In genomic region chr7:22549667-22550513, GRCh38 we compare ENCODE assay signal across 9 cellular contexts. TPM values are rescaled to one million over a fixed set of nuclear protein-coding genes. Genes with fewer than 3 reads are reported as not detected.
DNase-seq lines count a peak whose midpoint lies in the region; ATAC-seq and TF ChIP-seq lines count a peak whose summit lies in the region.
"Had no signal": no experiment of that assay in that cellular context is flagged by ENCODE, and none has a peak within 500 bp of the region (broad histone marks: within the 10 kb centered on the region; RNA-seq: fewer than 3 reads in every experiment).

No MANE protein-coding gene starts in this region.

- peak overlapping the region; percentile 52 for H3K4me3 Mint-ChIP-seq in CD4-positive, alpha-beta T cell
- H3K4me3 Mint-ChIP-seq in naive B cell = peak overlapping the region; percentile 61 to 92 (median 88)

- CTCF ChIA-PET in CD4-positive, alpha-beta T cell (lab: Charles Lee) = no interaction called here
- CTCF ChIA-PET in HCT116 (lab: Charles Lee) = no interaction called here

- no peaks in the 10 kb centered on the region for H3F3A ChIP-seq in OCI-LY1 (ENCODE audit: insufficient read depth, low read length)

- BruUV-seq in HCT116 (replicated peaks; lab: Mats Ljungman, UMichigan) = no TSS peak

- H3K9me3 Mint-ChIP-seq in CD4-positive, alpha-beta T cell = no peaks in the 10 kb centered on the region
- H3K9me3 Mint-ChIP-seq in naive B cell = no peaks in the 10 kb centered on the region

- TF ChIP-seq CTCF in CD4-positive, alpha-beta T cell (IDR thresholded peaks at IDR 0.05) = no peak
- TF ChIP-seq CTCF in HCT116 (IDR thresholded peaks at IDR 0.05 in 2 of 3, conservative IDR thresholded peaks at IDR 0.05 in 1 of 3; ENCODE audit: borderline replicate concordance in 1 of 3, insufficient read depth in 1 of 3, low read depth in 2 of 3, low read length in 2 of 3) (peak; percentile 67 to 88 (median 80)), OCI-LY1 (IDR thresholded peaks at IDR 0.05; ENCODE audit: low read length) (peak; percentile 68), coronary artery (IDR thresholded peaks at IDR 0.05) (peak; percentile 80)

- no peaks in the 10 kb centered on the region for H3K9me2 ChIP-seq in HCT116 (ENCODE audit: insufficient read depth)
- H3K9me2 ChIP-seq in OCI-LY1 (ENCODE audit: low read depth, low read length) = no peaks in the 10 kb centered on the region

- H3K9ac ChIP-seq in HCT116 (ENCODE audit: low read length) (no peak overlapping the region), OCI-LY1 (ENCODE audit: low read length) (no peak overlapping the region)

- H3K79me2 ChIP-seq in HCT116 (ENCODE audit: insufficient read depth, low read length) = no peaks in the 10 kb centered on the region
- H3K79me2 ChIP-seq in OCI-LY1 (ENCODE audit: insufficient read depth, low read length) = no peaks in the 10 kb centered on the region

- H2AFZ ChIP-seq in HCT116 (ENCODE audit: low read depth, low read length, poor library complexity, severe bottlenecking) (peak overlapping the region; percentile 90), OCI-LY1 (ENCODE audit: low read length) (no peak overlapping the region)

- H3K4me3 ChIP-seq in HCT116 (replicated peaks in 1 of 2; ENCODE audit: low read depth in 1 of 2, low read length in 2 of 2) (no peak overlapping the region), OCI-LY1 (ENCODE audit: low read depth, low read length, poor library complexity, severe bottlenecking) (no peak overlapping the region), coronary artery (peak overlapping the region; percentile 63)

- H3K9me3 ChIP-seq in CD4-positive, alpha-beta T cell (ENCODE audit: control insufficient read depth, low read length) = no peaks in the 10 kb centered on the region
- H3K9me3 ChIP-seq in HCT116 (ENCODE audit: control insufficient read depth in 1 of 2, insufficient read depth in 1 of 2, low read depth in 1 of 2, low read length in 2 of 2) (no peaks in the 10 kb centered on the region), OCI-LY1 (ENCODE audit: low read length) (no peaks in the 10 kb centered on the region)

- no peak overlapping the region for H3K27ac ChIP-seq in CD4-positive, alpha-beta T cell (ENCODE audit: low read depth, low read length)
- no peak overlapping the region for H3K27ac ChIP-seq in HCT116 (ENCODE audit: low read depth, low read length)
- no peak overlapping the region for H3K27ac ChIP-seq in OCI-LY1 (ENCODE audit: low read depth, low read length, poor library complexity, severe bottlenecking)
- H3K27ac ChIP-seq in coronary artery = no peak overlapping the region

- H4K20me1 ChIP-seq in HCT116 (ENCODE audit: insufficient read depth) (no peaks in the 10 kb centered on the region), OCI-LY1 (ENCODE audit: insufficient read depth, low read length) (no peaks in the 10 kb centered on the region)

- RAD21 ChIA-PET in HCT116 (lab: Charles Lee; ENCODE audit: low non-redundant PET in 1 of 2, low total read pairs in 2 of 2, uncharacterized antibody in 2 of 2, unreplicated experiment in 2 of 2) = no interaction called here

- H3K4me1 ChIP-seq in HCT116 (ENCODE audit: control insufficient read depth in 1 of 2, insufficient read depth in 2 of 2, low read length in 2 of 2) (peaks cover 0 to 9% of the 10 kb centered on the region in 2 experiments; a peak in 2 of 4 replicates), OCI-LY1 (ENCODE audit: insufficient read depth, low read length, severe bottlenecking) (no peaks in the 10 kb centered on the region)

- peaks cover 52% of the 10 kb centered on the region for H3K27me3 ChIP-seq in CD4-positive, alpha-beta T cell (ENCODE audit: control insufficient read depth, insufficient read depth, low read length)
- H3K27me3 ChIP-seq in HCT116 (ENCODE audit: insufficient read depth, low read length) = no peaks in the 10 kb centered on the region
- H3K27me3 ChIP-seq in OCI-LY1 (ENCODE audit: insufficient read depth, low read length) = peaks cover 7% of the 10 kb centered on the region; the same call in 1 of the 2 replicates

- peak; percentile 32 for ATAC-seq in CD4-positive, alpha-beta T cell (ENCODE audit: poor library complexity)
- peak; percentile 99 for ATAC-seq in HCT116
- ATAC-seq in naive B cell (ENCODE audit: low read depth in 2 of 2) = peak; percentile 61 to 62
- no peak for ATAC-seq in GM18867 (IDR thresholded peaks at IDR 0.05; ENCODE audit: unreplicated experiment)

- peaks cover 83% of the 10 kb centered on the region for H3K27me3 Mint-ChIP-seq in CD4-positive, alpha-beta T cell
- peaks cover 9 to 56% (median 9%) of the 10 kb centered on the region in 3 donors for H3K27me3 Mint-ChIP-seq in naive B cell

- peaks cover 7% of the 10 kb centered on the region for H3K4me1 Mint-ChIP-seq in CD4-positive, alpha-beta T cell (ENCODE audit: low read depth)
- peaks cover 29 to 45% (median 31%) of the 10 kb centered on the region in 3 donors for H3K4me1 Mint-ChIP-seq in naive B cell

- POLR2A ChIA-PET in CD4-positive, alpha-beta T cell (lab: Charles Lee) = no interaction called here
- POLR2A ChIA-PET in HCT116 (lab: Charles Lee) = no interaction called here

- no peaks in the 10 kb centered on the region for H3K36me3 ChIP-seq in HCT116 (ENCODE audit: control insufficient read depth in 1 of 2, insufficient read depth in 2 of 2, low read length in 2 of 2)
- H3K36me3 ChIP-seq in OCI-LY1 (ENCODE audit: insufficient read depth, low read length) = no peaks in the 10 kb centered on the region

- TF ChIP-seq POLR2A in HCT116 (IDR thresholded peaks at IDR 0.05; ENCODE audit: borderline replicate concordance, extremely low read depth, insufficient read depth, insufficient read length) = no peak

- no peak overlapping the region for H3K27ac Mint-ChIP-seq in CD4-positive, alpha-beta T cell
- peak overlapping the region in 5 of 6 donors; percentile 51 to 93 (median 87) for H3K27ac Mint-ChIP-seq in naive B cell

- no peaks in the 10 kb centered on the region for H3K36me3 Mint-ChIP-seq in CD4-positive, alpha-beta T cell (ENCODE audit: low read depth)
- H3K36me3 Mint-ChIP-seq in naive B cell = no peaks in the 10 kb centered on the region

- intact Hi-C loops in CD4-positive, alpha-beta T cell (cut with DNase I, micrococcal nuclease) = no loop called here
- intact Hi-C loops in HCT116 (cut with micrococcal nuclease) = loop anchor here (10.0 kb wide), 1 partner anchor 305 kb away; no protein-coding TSS in a partner anchor

- TF ChIP-seq RAD21 in HCT116 (IDR thresholded peaks at IDR 0.05; ENCODE audit: low read depth) = peak; percentile 82

- H3K4me2 ChIP-seq in HCT116 (ENCODE audit: low read length) (peak overlapping the region; percentile 49), OCI-LY1 (ENCODE audit: low read length) (peak overlapping the region; percentile 16; the same call in 1 of the 2 replicates)

- DNase-seq in CD4-positive, alpha-beta T cell = no peak
- DNase-seq in HCT116 (ENCODE audit: low read depth, low spot score) (peak; percentile 39), coronary artery (ENCODE audit: low spot score) (no peak), naive B cell (peak; percentile 54), COLO829 (ENCODE audit: low spot score) (no peak), NCI-H2196 (lab: John Stamatoyannopoulos, UW; ENCODE audit: unreplicated experiment) (no peak)

TF ChIP-seq in HCT116, 20 proteins besides CTCF, POLR2A, EP300 and RAD21:
- 0 out of 2 replicates have a peak, but pooled peaks have one; percentile 46 for TF ChIP-seq CBX3 (IDR thresholded peaks at IDR 0.05; ENCODE audit: low read depth)
- TF ChIP-seq, protein P1, sequence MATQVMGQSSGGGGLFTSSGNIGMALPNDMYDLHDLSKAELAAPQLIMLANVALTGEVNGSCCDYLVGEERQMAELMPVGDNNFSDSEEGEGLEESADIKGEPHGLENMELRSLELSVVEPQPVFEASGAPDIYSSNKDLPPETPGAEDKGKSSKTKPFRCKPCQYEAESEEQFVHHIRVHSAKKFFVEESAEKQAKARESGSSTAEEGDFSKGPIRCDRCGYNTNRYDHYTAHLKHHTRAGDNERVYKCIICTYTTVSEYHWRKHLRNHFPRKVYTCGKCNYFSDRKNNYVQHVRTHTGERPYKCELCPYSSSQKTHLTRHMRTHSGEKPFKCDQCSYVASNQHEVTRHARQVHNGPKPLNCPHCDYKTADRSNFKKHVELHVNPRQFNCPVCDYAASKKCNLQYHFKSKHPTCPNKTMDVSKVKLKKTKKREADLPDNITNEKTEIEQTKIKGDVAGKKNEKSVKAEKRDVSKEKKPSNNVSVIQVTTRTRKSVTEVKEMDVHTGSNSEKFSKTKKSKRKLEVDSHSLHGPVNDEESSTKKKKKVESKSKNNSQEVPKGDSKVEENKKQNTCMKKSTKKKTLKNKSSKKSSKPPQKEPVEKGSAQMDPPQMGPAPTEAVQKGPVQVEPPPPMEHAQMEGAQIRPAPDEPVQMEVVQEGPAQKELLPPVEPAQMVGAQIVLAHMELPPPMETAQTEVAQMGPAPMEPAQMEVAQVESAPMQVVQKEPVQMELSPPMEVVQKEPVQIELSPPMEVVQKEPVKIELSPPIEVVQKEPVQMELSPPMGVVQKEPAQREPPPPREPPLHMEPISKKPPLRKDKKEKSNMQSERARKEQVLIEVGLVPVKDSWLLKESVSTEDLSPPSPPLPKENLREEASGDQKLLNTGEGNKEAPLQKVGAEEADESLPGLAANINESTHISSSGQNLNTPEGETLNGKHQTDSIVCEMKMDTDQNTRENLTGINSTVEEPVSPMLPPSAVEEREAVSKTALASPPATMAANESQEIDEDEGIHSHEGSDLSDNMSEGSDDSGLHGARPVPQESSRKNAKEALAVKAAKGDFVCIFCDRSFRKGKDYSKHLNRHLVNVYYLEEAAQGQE (IDR thresholded peaks at IDR 0.05; ENCODE audit: low read depth) = no peak

RNA-seq across cellular contexts. Expression of gene STEAP1B, which starts 49.9 kb away (rescaled TPM):
- total RNA-seq in CD4-positive, alpha-beta T cell = not detected
- total RNA-seq in HCT116 (2021; ENCODE audit: unreplicated experiment) = 0.27 TPM
- 0.25 TPM in 1 of 2 replicates, not detected in the other for polyA plus RNA-seq in HCT116 (2012)
- 10 to 100 TPM in 5 of 6 donors, 1 to 10 TPM in 1; 5.3 to 37.3 (median 30.2) TPM for polyA plus RNA-seq in naive B cell (ENCODE audit: low read depth in 6 of 6)
- total RNA-seq: LHCN-M2 had no signal

Comparison
In these comparisons a context has a peak if more than half of its experiments do, and no peak if none do; other contexts are left out.
1. DNase-seq: peak in HCT116 (single experiment) and naive B cell (single experiment); none in CD4-positive, alpha-beta T cell (0 of 10), coronary artery (single experiment), COLO829 (single experiment) and NCI-H2196 (single experiment).